ENCODE assay signal across 2 cellular contexts in the genomic region with DNA sequence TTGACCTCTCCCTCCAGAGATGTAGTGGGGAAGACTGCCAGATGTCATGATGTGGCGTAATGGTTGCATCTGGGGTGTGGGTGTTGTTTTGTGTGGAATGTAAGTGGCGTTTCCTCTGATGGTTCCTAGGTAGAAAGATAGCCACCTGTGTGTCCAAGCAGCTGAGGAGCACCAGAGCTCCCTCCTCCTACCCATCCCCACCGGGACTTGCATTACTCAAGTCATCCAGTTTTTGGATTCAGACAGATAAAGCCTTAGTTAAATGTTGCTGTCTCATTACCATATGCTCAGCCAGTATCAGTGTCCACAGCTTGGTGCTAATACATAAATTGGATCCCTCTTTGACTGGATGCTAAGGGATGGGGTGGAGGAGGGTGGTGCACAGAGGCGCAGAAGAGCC.
TF ChIP-seq lines count a peak whose summit lies in the region.

No MANE protein-coding gene starts in this region.

TF ChIP-seq in IMR-90, 13 proteins besides CTCF, POLR2A, EP300 and RAD21 (continued from another document):
- TF ChIP-seq, protein P1, sequence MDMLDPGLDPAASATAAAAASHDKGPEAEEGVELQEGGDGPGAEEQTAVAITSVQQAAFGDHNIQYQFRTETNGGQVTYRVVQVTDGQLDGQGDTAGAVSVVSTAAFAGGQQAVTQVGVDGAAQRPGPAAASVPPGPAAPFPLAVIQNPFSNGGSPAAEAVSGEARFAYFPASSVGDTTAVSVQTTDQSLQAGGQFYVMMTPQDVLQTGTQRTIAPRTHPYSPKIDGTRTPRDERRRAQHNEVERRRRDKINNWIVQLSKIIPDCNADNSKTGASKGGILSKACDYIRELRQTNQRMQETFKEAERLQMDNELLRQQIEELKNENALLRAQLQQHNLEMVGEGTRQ (IDR thresholded peaks at IDR 0.05; ENCODE audit: low read depth, low read length) = no peak
- TF ChIP-seq NFE2L2 (IDR thresholded peaks at IDR 0.05; ENCODE audit: low read depth, low read length) = no peak
- TF ChIP-seq, protein P2, sequence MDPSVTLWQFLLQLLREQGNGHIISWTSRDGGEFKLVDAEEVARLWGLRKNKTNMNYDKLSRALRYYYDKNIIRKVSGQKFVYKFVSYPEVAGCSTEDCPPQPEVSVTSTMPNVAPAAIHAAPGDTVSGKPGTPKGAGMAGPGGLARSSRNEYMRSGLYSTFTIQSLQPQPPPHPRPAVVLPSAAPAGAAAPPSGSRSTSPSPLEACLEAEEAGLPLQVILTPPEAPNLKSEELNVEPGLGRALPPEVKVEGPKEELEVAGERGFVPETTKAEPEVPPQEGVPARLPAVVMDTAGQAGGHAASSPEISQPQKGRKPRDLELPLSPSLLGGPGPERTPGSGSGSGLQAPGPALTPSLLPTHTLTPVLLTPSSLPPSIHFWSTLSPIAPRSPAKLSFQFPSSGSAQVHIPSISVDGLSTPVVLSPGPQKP (IDR thresholded peaks at IDR 0.05; ENCODE audit: borderline replicate concordance, low read depth, low read length) = no peak
- no peak for TF ChIP-seq MAFK (IDR thresholded peaks at IDR 0.05; ENCODE audit: low read depth, low read length)

TF ChIP-seq in WTC11, 78 proteins besides CTCF, POLR2A, EP300 and RAD21 (continued from another document):
- TF ChIP-seq, protein P3, sequence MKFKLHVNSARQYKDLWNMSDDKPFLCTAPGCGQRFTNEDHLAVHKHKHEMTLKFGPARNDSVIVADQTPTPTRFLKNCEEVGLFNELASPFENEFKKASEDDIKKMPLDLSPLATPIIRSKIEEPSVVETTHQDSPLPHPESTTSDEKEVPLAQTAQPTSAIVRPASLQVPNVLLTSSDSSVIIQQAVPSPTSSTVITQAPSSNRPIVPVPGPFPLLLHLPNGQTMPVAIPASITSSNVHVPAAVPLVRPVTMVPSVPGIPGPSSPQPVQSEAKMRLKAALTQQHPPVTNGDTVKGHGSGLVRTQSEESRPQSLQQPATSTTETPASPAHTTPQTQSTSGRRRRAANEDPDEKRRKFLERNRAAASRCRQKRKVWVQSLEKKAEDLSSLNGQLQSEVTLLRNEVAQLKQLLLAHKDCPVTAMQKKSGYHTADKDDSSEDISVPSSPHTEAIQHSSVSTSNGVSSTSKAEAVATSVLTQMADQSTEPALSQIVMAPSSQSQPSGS (CRISPR knock-in tag; IDR thresholded peaks at IDR 0.05; ENCODE audit: borderline replicate concordance, low read depth) = no peak
- TF ChIP-seq, protein P4, sequence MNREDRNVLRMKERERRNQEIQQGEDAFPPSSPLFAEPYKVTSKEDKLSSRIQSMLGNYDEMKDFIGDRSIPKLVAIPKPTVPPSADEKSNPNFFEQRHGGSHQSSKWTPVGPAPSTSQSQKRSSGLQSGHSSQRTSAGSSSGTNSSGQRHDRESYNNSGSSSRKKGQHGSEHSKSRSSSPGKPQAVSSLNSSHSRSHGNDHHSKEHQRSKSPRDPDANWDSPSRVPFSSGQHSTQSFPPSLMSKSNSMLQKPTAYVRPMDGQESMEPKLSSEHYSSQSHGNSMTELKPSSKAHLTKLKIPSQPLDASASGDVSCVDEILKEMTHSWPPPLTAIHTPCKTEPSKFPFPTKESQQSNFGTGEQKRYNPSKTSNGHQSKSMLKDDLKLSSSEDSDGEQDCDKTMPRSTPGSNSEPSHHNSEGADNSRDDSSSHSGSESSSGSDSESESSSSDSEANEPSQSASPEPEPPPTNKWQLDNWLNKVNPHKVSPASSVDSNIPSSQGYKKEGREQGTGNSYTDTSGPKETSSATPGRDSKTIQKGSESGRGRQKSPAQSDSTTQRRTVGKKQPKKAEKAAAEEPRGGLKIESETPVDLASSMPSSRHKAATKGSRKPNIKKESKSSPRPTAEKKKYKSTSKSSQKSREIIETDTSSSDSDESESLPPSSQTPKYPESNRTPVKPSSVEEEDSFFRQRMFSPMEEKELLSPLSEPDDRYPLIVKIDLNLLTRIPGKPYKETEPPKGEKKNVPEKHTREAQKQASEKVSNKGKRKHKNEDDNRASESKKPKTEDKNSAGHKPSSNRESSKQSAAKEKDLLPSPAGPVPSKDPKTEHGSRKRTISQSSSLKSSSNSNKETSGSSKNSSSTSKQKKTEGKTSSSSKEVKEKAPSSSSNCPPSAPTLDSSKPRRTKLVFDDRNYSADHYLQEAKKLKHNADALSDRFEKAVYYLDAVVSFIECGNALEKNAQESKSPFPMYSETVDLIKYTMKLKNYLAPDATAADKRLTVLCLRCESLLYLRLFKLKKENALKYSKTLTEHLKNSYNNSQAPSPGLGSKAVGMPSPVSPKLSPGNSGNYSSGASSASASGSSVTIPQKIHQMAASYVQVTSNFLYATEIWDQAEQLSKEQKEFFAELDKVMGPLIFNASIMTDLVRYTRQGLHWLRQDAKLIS (CRISPR knock-in tag; IDR thresholded peaks at IDR 0.05; ENCODE audit: borderline replicate concordance) = no peak
